ENCODE assay signal across 18 cellular contexts in genomic region chr7:156064921-156065386, GRCh38.
DNase-seq lines count a peak whose midpoint lies in the region; ATAC-seq and TF ChIP-seq lines count a peak whose summit lies in the region.
"Had no signal": no experiment of that assay in that cellular context is flagged by ENCODE, and none has a peak within 500 bp of the region (broad histone marks: within the 10 kb centered on the region; RNA-seq: fewer than 3 reads in every experiment).

No MANE protein-coding gene starts in this region.

- no peaks in the 10 kb centered on the region for H3K79me2 ChIP-seq in neural progenitor cell (ENCODE audit: low read depth)

- H3K27ac Mint-ChIP-seq in mesothelial cell of epicardium (peak overlapping the region; percentile 19), T-helper 17 cell (no peak overlapping the region), neural progenitor cell (no peak overlapping the region)

- ATAC-seq in T-helper 17 cell (no peak), GM21526 (IDR thresholded peaks at IDR 0.05; ENCODE audit: low FRiP score, unreplicated experiment) (no peak)

- H4K20me1 ChIP-seq in neural progenitor cell (ENCODE audit: low read depth) = no peaks in the 10 kb centered on the region

- H2AFZ ChIP-seq in neural progenitor cell (replicated peaks) = no peak overlapping the region

- no peaks in the 10 kb centered on the region for H3K27me3 ChIP-seq in neural progenitor cell

- no peaks in the 10 kb centered on the region for H3K4me1 ChIP-seq in neural progenitor cell
- H3K4me1 ChIP-seq: spleen had no signal

- no peak overlapping the region for H3K27ac ChIP-seq in neural progenitor cell
- H3K27ac ChIP-seq: spleen had no signal

- no peak overlapping the region for H3K4me3 ChIP-seq in choroid plexus epithelial cell (ENCODE audit: low read depth, low read length)
- H3K4me3 ChIP-seq in neural progenitor cell = no peak overlapping the region
- H3K4me3 ChIP-seq: spleen had no signal

- DNase-seq in Caki2 (ENCODE audit: low read depth) (peak; percentile 35), NCI-H748 treated with DMSO at 0.1 percent for 48 hours (lab: John Stamatoyannopoulos, UW) (peak; percentile 21), choroid plexus epithelial cell (ENCODE audit: low read depth) (peak; percentile 7), mesothelial cell of epicardium (ENCODE audit: low spot score in 2 of 2, unreplicated experiment in 2 of 2) (no peak), T-helper 17 cell (no peak), 8988T (no peak), neural progenitor cell (ENCODE audit: low spot score) (no peak)
- DNase-seq: activated CD4-positive, alpha-beta T cell treated with anti-CD3 and anti-CD28 coated beads, Interleukin-2, amount 50 U/mL, for 48 hours; AML-193; amygdala; DMS 273 treated with DMSO at 0.1 percent for 48 hours; KG1; mesendoderm; NCI-H2029; NCI-H82; SHP77 treated with DMSO at 0.1 percent for 48 hours; spleen had no signal

- in situ Hi-C loops in Caki2 (cut with HindIII; ENCODE audit: low pct_unique_long_range_greater_than_20kb, low sequenced_read_pairs) = no loop called here

- H3K36me3 Mint-ChIP-seq in mesothelial cell of epicardium (no peaks in the 10 kb centered on the region), T-helper 17 cell (ENCODE audit: low read depth) (no peaks in the 10 kb centered on the region), neural progenitor cell (no peaks in the 10 kb centered on the region)

- no peaks in the 10 kb centered on the region for H3K36me3 ChIP-seq in neural progenitor cell
- H3K36me3 ChIP-seq: spleen had no signal

- TF ChIP-seq CTCF in choroid plexus epithelial cell (conservative IDR thresholded peaks at IDR 0.05; ENCODE audit: low read depth, low read length) (no peak), mesothelial cell of epicardium (IDR thresholded peaks at IDR 0.05; ENCODE audit: unreplicated experiment) (no peak), neural progenitor cell (IDR thresholded peaks at IDR 0.05) (no peak)

- peaks cover 7% of the 10 kb centered on the region for H3F3A ChIP-seq in neural progenitor cell (ENCODE audit: low read depth)

- H3K4me3 Mint-ChIP-seq in mesothelial cell of epicardium (no peak overlapping the region), T-helper 17 cell (no peak overlapping the region), neural progenitor cell (no peak overlapping the region)

- H3K9me3 Mint-ChIP-seq in mesothelial cell of epicardium (peaks cover 23% of the 10 kb centered on the region), neural progenitor cell (peaks cover 6% of the 10 kb centered on the region)

- H3K4me1 Mint-ChIP-seq in mesothelial cell of epicardium = peaks cover 8% of the 10 kb centered on the region
- H3K4me1 Mint-ChIP-seq in T-helper 17 cell = no peaks in the 10 kb centered on the region
- peaks cover 3% of the 10 kb centered on the region for H3K4me1 Mint-ChIP-seq in neural progenitor cell

- H3K9ac ChIP-seq in neural progenitor cell = no peak overlapping the region

- H3K4me2 ChIP-seq in neural progenitor cell = no peak overlapping the region

- H3K9me3 ChIP-seq in T-helper 17 cell (ENCODE audit: control insufficient read depth, low read length, poor library complexity, severe bottlenecking) = no peaks in the 10 kb centered on the region
- H3K9me3 ChIP-seq in neural progenitor cell (ENCODE audit: low read depth) = no peaks in the 10 kb centered on the region

- H3K27me3 Mint-ChIP-seq in mesothelial cell of epicardium (ENCODE audit: low read depth) (peaks cover 2% of the 10 kb centered on the region), T-helper 17 cell (peaks cover 9% of the 10 kb centered on the region), neural progenitor cell (ENCODE audit: insufficient read depth, low read depth) (peaks cover 7% of the 10 kb centered on the region)

Comparison
In these comparisons a context has a peak if more than half of its experiments do, and no peak if none do; other contexts are left out.
1. DNase-seq: peak in Caki2 (single experiment), NCI-H748 treated with DMSO at 0.1 percent for 48 hours (single experiment) and choroid plexus epithelial cell (single experiment); none in mesothelial cell of epicardium (0 of 2), T-helper 17 cell (0 of 3), 8988T (single experiment) and neural progenitor cell (single experiment).